19 cellular contexts compared by ENCODE assay signal in genomic region chr10:103512166-103512565, GRCh38. TPM values are rescaled to one million over a fixed set of nuclear protein-coding genes. Genes with fewer than 3 reads are reported as not detected.
DNase-seq lines count a peak whose midpoint lies in the region; ATAC-seq, FAIRE-seq and TF ChIP-seq lines count a peak whose summit lies in the region.
"Had no signal": no experiment of that assay in that cellular context is flagged by ENCODE, and none has a peak within 500 bp of the region (broad histone marks: within the 10 kb centered on the region; RNA-seq: fewer than 3 reads in every experiment).

No MANE protein-coding gene starts in this region.

- no peaks in the 10 kb centered on the region for H3K9me3 ChIP-seq in HepG2 (ENCODE audit: low read length)
- no peaks in the 10 kb centered on the region for H3K9me3 ChIP-seq in right lobe of liver
- H3K9me3 ChIP-seq in trophoblast cell (ENCODE audit: insufficient read depth, low read depth, low read length) = no peaks in the 10 kb centered on the region
- H3K9me3 ChIP-seq: A549, MG63 had no signal

- no peak for TF ChIP-seq EP300 in HepG2 (IDR thresholded peaks at IDR 0.05; ENCODE audit: low read depth in 2 of 2, low read length in 2 of 2)
- no peak for TF ChIP-seq EP300 in HepG2 (CRISPR knock-in tag; IDR thresholded peaks at IDR 0.05; ENCODE audit: borderline replicate concordance)

- peaks cover 47% of the 10 kb centered on the region for H3K4me1 ChIP-seq in HepG2 (ENCODE audit: insufficient read depth, low read length)
- no peaks in the 10 kb centered on the region for H3K4me1 ChIP-seq in right lobe of liver
- H3K4me1 ChIP-seq in trophoblast cell (ENCODE audit: control insufficient read depth in 1 of 2, insufficient read depth in 2 of 2, low read length in 2 of 2) = peaks cover 22% of the 10 kb centered on the region in 2 experiments
- H3K4me1 ChIP-seq: A549 had no signal

- peak overlapping the region; percentile 58 for H2AK5ac ChIP-seq in trophoblast cell (ENCODE audit: low read length)

- POLR2A ChIA-PET in HepG2 (lab: Yijun Ruan, JAX) = interaction anchor here (1.5 kb wide), 1 partner anchor 30 kb away, joined by 3 read pairs; no protein-coding TSS in a partner anchor

- H2BK5ac ChIP-seq in trophoblast cell (ENCODE audit: low read depth, low read length, poor library complexity) = no peak overlapping the region

- DNase-seq in HepG2 (ENCODE audit: low spot score) = no peak
- no peak for DNase-seq in right lobe of liver
- peak; percentile 43 for DNase-seq in islet precursor cell
- DNase-seq in trophoblast cell = no peak
- no peak for DNase-seq in caudate nucleus (lab: John Stamatoyannopoulos, UW)
- DNase-seq in GM20000 (ENCODE audit: low spot score) = no peak
- no peak for DNase-seq in GM13977 (ENCODE audit: low spot score)
- DNase-seq: COR-L47, MG63, NCI-H1092 treated with DMSO at 0.1 percent for 48 hours, NCI-H1694, NCI-H345, NCI-H69 had no signal

- no peak overlapping the region for H3K27ac ChIP-seq in HepG2 (ENCODE audit: extremely low read length, insufficient read depth, low read length)
- H3K27ac ChIP-seq in right lobe of liver = no peak overlapping the region
- H3K27ac ChIP-seq in trophoblast cell (ENCODE audit: low read depth, low read length) = no peak overlapping the region
- H3K27ac ChIP-seq in caudate nucleus (ENCODE audit: low read depth, low read length) = no peak overlapping the region
- H3K27ac ChIP-seq: A549, KMS-11 had no signal

- H3K36me3 ChIP-seq in HepG2 (replicated peaks in 1 of 2; ENCODE audit: control insufficient read depth in 1 of 2, insufficient read depth in 2 of 2, low read length in 2 of 2) (no peaks in the 10 kb centered on the region), right lobe of liver (no peaks in the 10 kb centered on the region), trophoblast cell (ENCODE audit: control insufficient read depth in 1 of 2, insufficient read depth in 2 of 2, low read length in 2 of 2) (no peaks in the 10 kb centered on the region)
- H3K36me3 ChIP-seq: MG63 had no signal

- H3K4me3 ChIP-seq in HepG2 (replicated peaks in 1 of 3; ENCODE audit: insufficient read depth in 1 of 3, low read depth in 2 of 3, low read length in 3 of 3) (peak overlapping the region in 1 of 3 experiments; percentile 51; a peak in 1 of 6 replicates), right lobe of liver (no peak overlapping the region), trophoblast cell (ENCODE audit: low read depth, low read length) (no peak overlapping the region)
- H3K4me3 ChIP-seq: A549, MG63 had no signal

- CTCF ChIA-PET in HepG2 (lab: Yijun Ruan, JAX; ENCODE audit: low intra/inter-chr PET ratio, low total read pairs) = no interaction called here

- H3K79me1 ChIP-seq in trophoblast cell (ENCODE audit: low read length) = peaks cover 13% of the 10 kb centered on the region

- no peak overlapping the region for H4K12ac ChIP-seq in trophoblast cell (ENCODE audit: low read depth, low read length)

- H4K20me1 ChIP-seq in HepG2 (ENCODE audit: insufficient read depth, low read length) = no peaks in the 10 kb centered on the region

- H3K9ac ChIP-seq in HepG2 (ENCODE audit: insufficient read depth, low read depth, low read length) (no peak overlapping the region), trophoblast cell (ENCODE audit: low read length) (no peak overlapping the region)
- H3K9ac ChIP-seq: KMS-11 had no signal

- in situ Hi-C loops in HepG2 (cut with HindIII; ENCODE audit: extremely low pct_ligation_motif_present, low pct_unique_long_range_greater_than_20kb) = loop anchor here (5.0 kb wide), 1 partner anchor 65 kb away; no protein-coding TSS in a partner anchor
- in situ Hi-C loops in GM13977 (cut with MboI; ENCODE audit: low pct_unique_long_range_greater_than_20kb, low sequenced_read_pairs, unreplicated experiment) = no loop called here

- H2AFZ ChIP-seq in HepG2 (ENCODE audit: low read length) (no peak overlapping the region), trophoblast cell (ENCODE audit: insufficient read depth, low read length, poor library complexity) (no peak overlapping the region)

- TF ChIP-seq CTCF in HepG2 (CRISPR knock-in tag; IDR thresholded peaks at IDR 0.05) (no peak), right lobe of liver (IDR thresholded peaks at IDR 0.05) (no peak), GM20000 (IDR thresholded peaks at IDR 0.05; ENCODE audit: extremely low read depth, missing control alignments) (no peak), GM13977 (IDR thresholded peaks at IDR 0.05; ENCODE audit: extremely low read depth, insufficient read depth, missing control alignments) (no peak)

- H3K18ac ChIP-seq in trophoblast cell (ENCODE audit: low read length) = no peak overlapping the region

- H4K8ac ChIP-seq in trophoblast cell (ENCODE audit: low read depth, low read length) = no peak overlapping the region

- ATAC-seq in HepG2 (peak; percentile 16), right lobe of liver (no peak), HG03159 (IDR thresholded peaks at IDR 0.05; ENCODE audit: unreplicated experiment) (no peak)
- ATAC-seq: A549, HCT116 had no signal

- no peak overlapping the region for H3K23ac ChIP-seq in trophoblast cell (ENCODE audit: low read length)

- H2BK12ac ChIP-seq in trophoblast cell (ENCODE audit: low read length) = peak overlapping the region; percentile 37

- intact Hi-C loops in HepG2 (cut with micrococcal nuclease; ENCODE audit: unreplicated experiment) = loop anchor here (5.0 kb wide), 1 partner anchor 65 kb away; no protein-coding TSS in a partner anchor
- intact Hi-C loops in right lobe of liver (cut with DNase I) = no loop called here

- H3K14ac ChIP-seq in trophoblast cell (ENCODE audit: low read length) = peak overlapping the region; percentile 38

- TF ChIP-seq POLR2A in HepG2 (IDR thresholded peaks at IDR 0.05; ENCODE audit: insufficient read depth in 1 of 2, low read depth in 2 of 2, low read length in 2 of 2) (no peak), right lobe of liver (IDR thresholded peaks at IDR 0.05) (no peak)

- peak overlapping the region; percentile 18 for H2BK120ac ChIP-seq in trophoblast cell (ENCODE audit: insufficient read depth, low read length, poor library complexity)

- H3K79me2 ChIP-seq in HepG2 (ENCODE audit: insufficient read depth, low read length) = no peaks in the 10 kb centered on the region
- H3K79me2 ChIP-seq in trophoblast cell (ENCODE audit: control insufficient read depth, insufficient read depth, low read length, poor library complexity) = no peaks in the 10 kb centered on the region

- H3K4me2 ChIP-seq in HepG2 (ENCODE audit: low read depth, low read length) = peak overlapping the region; percentile 75
- no peak overlapping the region for H3K4me2 ChIP-seq in trophoblast cell (ENCODE audit: low read length)
- H3K4me2 ChIP-seq: A549, KMS-11 had no signal

- H4K91ac ChIP-seq in trophoblast cell (ENCODE audit: low read depth, low read length) = no peak overlapping the region

- no peak for TF ChIP-seq RAD21 in HepG2 (CRISPR knock-in tag; IDR thresholded peaks at IDR 0.05)

- H3K27me3 ChIP-seq in HepG2 (ENCODE audit: control insufficient read depth in 1 of 2, insufficient read depth in 2 of 2, low read length in 2 of 2) = peaks cover 0 to 37% of the 10 kb centered on the region in 2 experiments; a peak in 3 of 5 replicates
- H3K27me3 ChIP-seq in right lobe of liver = no peaks in the 10 kb centered on the region
- H3K27me3 ChIP-seq in trophoblast cell (ENCODE audit: insufficient read depth, low read length) = no peaks in the 10 kb centered on the region
- H3K27me3 ChIP-seq: MG63 had no signal

- no peak overlapping the region for H3K4ac ChIP-seq in trophoblast cell (ENCODE audit: low read depth, low read length)

- no peak for FAIRE-seq in HepG2 (lab: Jason Lieb, UNC)
- FAIRE-seq: A549 had no signal

- no TSS peak for BruUV-seq in HepG2 (replicated peaks; lab: Mats Ljungman, UMichigan)

RNA-seq across cellular contexts. Expression of gene NEURL1, which starts 18.7 kb away (rescaled TPM):
- not detected in 2 replicates for total RNA-seq in HepG2 (2016; rRNA removed; fragmentation: Illumina TruSeq; extraction: Trizol)
- total RNA-seq in HepG2 (2016; cell fraction: cytosol; rRNA removed; fragmentation: Illumina TruSeq; extraction: Trizol; ENCODE audit: low read depth) = not detected in 2 replicates
- not detected in 2 replicates for total RNA-seq in HepG2 (2016; cell fraction: insoluble cytoplasmic fraction; rRNA removed; fragmentation: Illumina TruSeq; extraction: Trizol)
- total RNA-seq in HepG2 (2016; cell fraction: membrane; rRNA removed; fragmentation: Illumina TruSeq; extraction: Trizol) = not detected in 2 replicates
- not detected in 2 replicates for total RNA-seq in HepG2 (2016; cell fraction: nucleus; rRNA removed; fragmentation: Illumina TruSeq; extraction: Trizol)
- 0.01 TPM in 1 of 2 replicates, not detected in the other for polyA plus RNA-seq in HepG2 (2011; rRNA removed)
- 0.01 and 0.03 TPM in 2 replicates for polyA plus RNA-seq in HepG2 (2011; cell fraction: cytosol; rRNA removed)
- 0.14 and 0.18 TPM in 2 replicates for polyA plus RNA-seq in HepG2 (2011; cell fraction: nucleus; rRNA removed)
- polyA plus RNA-seq in HepG2 (2012) = 0.08 and 0.13 TPM in 2 replicates
- polyA plus RNA-seq in HepG2 (2016; cell fraction: cytosol; fragmentation: Illumina TruSeq; extraction: Trizol; ENCODE audit: low read depth) = not detected in 2 replicates
- not detected in 2 replicates for polyA plus RNA-seq in HepG2 (2016; cell fraction: insoluble cytoplasmic fraction; fragmentation: Illumina TruSeq; extraction: Trizol; ENCODE audit: low read depth)
- polyA plus RNA-seq in HepG2 (2016; cell fraction: membrane; fragmentation: Illumina TruSeq; extraction: Trizol; ENCODE audit: low read depth) = not detected in 2 replicates
- not detected in 2 replicates for polyA plus RNA-seq in HepG2 (2016; cell fraction: nucleus; fragmentation: Illumina TruSeq; extraction: Trizol; ENCODE audit: insufficient read depth, low read depth)
- 10.5 TPM in 1 of 2 replicates, not detected in the other for polyA minus RNA-seq in HepG2 (2011; rRNA and poly(A)+ RNA removed; ENCODE audit: low replicate concordance)
- polyA minus RNA-seq in HepG2 (2011; cell fraction: cytosol; rRNA and poly(A)+ RNA removed) = 0.18 TPM in 1 of 2 replicates, not detected in the other
- polyA minus RNA-seq in HepG2 (2011; cell fraction: nucleus; rRNA and poly(A)+ RNA removed) = not detected in 2 replicates
- 1 to 10 TPM in 2 of 6 experiments, under 1 TPM in 3, not detected in 1; 0.10 to 1.6 (median 0.83) TPM for total RNA-seq in right lobe of liver
- polyA plus RNA-seq in trophoblast cell (2013) = 197 and 211 TPM in 2 replicates
- total RNA-seq: HT1080 had no signal

RNA-seq across cellular contexts. Expression of gene CALHM3, which starts 33.1 kb away (rescaled TPM):
- total RNA-seq in HepG2 (2016; rRNA removed; fragmentation: Illumina TruSeq; extraction: Trizol) = not detected in 2 replicates
- total RNA-seq in HepG2 (2016; cell fraction: cytosol; rRNA removed; fragmentation: Illumina TruSeq; extraction: Trizol; ENCODE audit: low read depth) = not detected in 2 replicates
- not detected in 2 replicates for total RNA-seq in HepG2 (2016; cell fraction: insoluble cytoplasmic fraction; rRNA removed; fragmentation: Illumina TruSeq; extraction: Trizol)
- total RNA-seq in HepG2 (2016; cell fraction: membrane; rRNA removed; fragmentation: Illumina TruSeq; extraction: Trizol) = not detected in 2 replicates
- not detected in 2 replicates for total RNA-seq in HepG2 (2016; cell fraction: nucleus; rRNA removed; fragmentation: Illumina TruSeq; extraction: Trizol)
- not detected in 2 replicates for polyA plus RNA-seq in HepG2 (2011; rRNA removed)
- polyA plus RNA-seq in HepG2 (2011; cell fraction: cytosol; rRNA removed) = not detected in 2 replicates
- not detected in 2 replicates for polyA plus RNA-seq in HepG2 (2011; cell fraction: nucleus; rRNA removed)
- not detected in 2 replicates for polyA plus RNA-seq in HepG2 (2012)
- not detected in 2 replicates for polyA plus RNA-seq in HepG2 (2016; cell fraction: cytosol; fragmentation: Illumina TruSeq; extraction: Trizol; ENCODE audit: low read depth)
- not detected in 2 replicates for polyA plus RNA-seq in HepG2 (2016; cell fraction: insoluble cytoplasmic fraction; fragmentation: Illumina TruSeq; extraction: Trizol; ENCODE audit: low read depth)
- not detected in 2 replicates for polyA plus RNA-seq in HepG2 (2016; cell fraction: membrane; fragmentation: Illumina TruSeq; extraction: Trizol; ENCODE audit: low read depth)
- not detected in 2 replicates for polyA plus RNA-seq in HepG2 (2016; cell fraction: nucleus; fragmentation: Illumina TruSeq; extraction: Trizol; ENCODE audit: insufficient read depth, low read depth)
- 0.49 TPM in 1 of 2 replicates, not detected in the other for polyA minus RNA-seq in HepG2 (2011; rRNA and poly(A)+ RNA removed; ENCODE audit: low replicate concordance)
- polyA minus RNA-seq in HepG2 (2011; cell fraction: cytosol; rRNA and poly(A)+ RNA removed) = not detected in 2 replicates
- not detected in 2 replicates for polyA minus RNA-seq in HepG2 (2011; cell fraction: nucleus; rRNA and poly(A)+ RNA removed)
- not detected for total RNA-seq in right lobe of liver
- 0.33 and 0.36 TPM in 2 replicates for polyA plus RNA-seq in trophoblast cell (2013)
- total RNA-seq: HT1080 had no signal

RNA-seq across cellular contexts. Expression of gene CALHM1, which starts 53.5 kb away (rescaled TPM):
- total RNA-seq in HepG2 (2016; rRNA removed; fragmentation: Illumina TruSeq; extraction: Trizol) (0.04 TPM in 1 of 2 replicates, not detected in the other), right lobe of liver (not detected)
- total RNA-seq in HepG2 (2016; cell fraction: cytosol; rRNA removed; fragmentation: Illumina TruSeq; extraction: Trizol; ENCODE audit: low read depth) = not detected in 2 replicates
- total RNA-seq in HepG2 (2016; cell fraction: insoluble cytoplasmic fraction; rRNA removed; fragmentation: Illumina TruSeq; extraction: Trizol) = 0.06 TPM in 1 of 2 replicates, not detected in the other
- not detected in 2 replicates for total RNA-seq in HepG2 (2016; cell fraction: membrane; rRNA removed; fragmentation: Illumina TruSeq; extraction: Trizol)
- total RNA-seq in HepG2 (2016; cell fraction: nucleus; rRNA removed; fragmentation: Illumina TruSeq; extraction: Trizol) = not detected in 2 replicates
- polyA plus RNA-seq in HepG2 (2011; rRNA removed) = not detected in 2 replicates
- not detected in 2 replicates for polyA plus RNA-seq in HepG2 (2011; cell fraction: cytosol; rRNA removed)
- not detected in 2 replicates for polyA plus RNA-seq in HepG2 (2011; cell fraction: nucleus; rRNA removed)
- not detected in 2 replicates for polyA plus RNA-seq in HepG2 (2012)
- polyA plus RNA-seq in HepG2 (2016; cell fraction: cytosol; fragmentation: Illumina TruSeq; extraction: Trizol; ENCODE audit: low read depth) = not detected in 2 replicates
- not detected in 2 replicates for polyA plus RNA-seq in HepG2 (2016; cell fraction: insoluble cytoplasmic fraction; fragmentation: Illumina TruSeq; extraction: Trizol; ENCODE audit: low read depth)
- polyA plus RNA-seq in HepG2 (2016; cell fraction: membrane; fragmentation: Illumina TruSeq; extraction: Trizol; ENCODE audit: low read depth) = not detected in 2 replicates
- not detected in 2 replicates for polyA plus RNA-seq in HepG2 (2016; cell fraction: nucleus; fragmentation: Illumina TruSeq; extraction: Trizol; ENCODE audit: insufficient read depth, low read depth)
- polyA minus RNA-seq in HepG2 (2011; rRNA and poly(A)+ RNA removed; ENCODE audit: low replicate concordance) = not detected in 2 replicates
- polyA minus RNA-seq in HepG2 (2011; cell fraction: cytosol; rRNA and poly(A)+ RNA removed) = not detected in 2 replicates
- polyA minus RNA-seq in HepG2 (2011; cell fraction: nucleus; rRNA and poly(A)+ RNA removed) = not detected in 2 replicates
- polyA plus RNA-seq in trophoblast cell (2013) = 0.01 TPM in 1 of 2 replicates, not detected in the other
- total RNA-seq: HT1080 had no signal
- polyA plus RNA-seq: A549, CD14-positive monocyte had no signal

RNA-seq across cellular contexts. Expression of gene CALHM2, which starts 60.0 kb away (rescaled TPM):
- total RNA-seq in HepG2 (2016; rRNA removed; fragmentation: Illumina TruSeq; extraction: Trizol) (not detected in 2 replicates), right lobe of liver (1 to 10 TPM; 2.3 to 5.7 (median 3.7) TPM)
- not detected in 2 replicates for total RNA-seq in HepG2 (2016; cell fraction: cytosol; rRNA removed; fragmentation: Illumina TruSeq; extraction: Trizol; ENCODE audit: low read depth)
- 0.06 TPM in 1 of 2 replicates, not detected in the other for total RNA-seq in HepG2 (2016; cell fraction: insoluble cytoplasmic fraction; rRNA removed; fragmentation: Illumina TruSeq; extraction: Trizol)
- total RNA-seq in HepG2 (2016; cell fraction: membrane; rRNA removed; fragmentation: Illumina TruSeq; extraction: Trizol) = 0.10 TPM in 1 of 2 replicates, not detected in the other
- not detected in 2 replicates for total RNA-seq in HepG2 (2016; cell fraction: nucleus; rRNA removed; fragmentation: Illumina TruSeq; extraction: Trizol)
- 0.15 TPM in 1 of 2 replicates, not detected in the other for polyA plus RNA-seq in HepG2 (2011; rRNA removed)
- polyA plus RNA-seq in HepG2 (2011; cell fraction: cytosol; rRNA removed) = 0.09 and 0.15 TPM in 2 replicates
- 0.09 and 0.19 TPM in 2 replicates for polyA plus RNA-seq in HepG2 (2011; cell fraction: nucleus; rRNA removed)
- 0.24 and 0.43 TPM in 2 replicates for polyA plus RNA-seq in HepG2 (2012)
- polyA plus RNA-seq in HepG2 (2016; cell fraction: cytosol; fragmentation: Illumina TruSeq; extraction: Trizol; ENCODE audit: low read depth) = not detected in 2 replicates
- polyA plus RNA-seq in HepG2 (2016; cell fraction: insoluble cytoplasmic fraction; fragmentation: Illumina TruSeq; extraction: Trizol; ENCODE audit: low read depth) = not detected in 2 replicates
- 0.17 TPM in 1 of 2 replicates, not detected in the other for polyA plus RNA-seq in HepG2 (2016; cell fraction: membrane; fragmentation: Illumina TruSeq; extraction: Trizol; ENCODE audit: low read depth)
- not detected in 2 replicates for polyA plus RNA-seq in HepG2 (2016; cell fraction: nucleus; fragmentation: Illumina TruSeq; extraction: Trizol; ENCODE audit: insufficient read depth, low read depth)
- 0.24 and 3.0 TPM in 2 replicates for polyA minus RNA-seq in HepG2 (2011; rRNA and poly(A)+ RNA removed; ENCODE audit: low replicate concordance)
- polyA minus RNA-seq in HepG2 (2011; cell fraction: cytosol; rRNA and poly(A)+ RNA removed) = not detected in 2 replicates
- polyA minus RNA-seq in HepG2 (2011; cell fraction: nucleus; rRNA and poly(A)+ RNA removed) = not detected in 2 replicates
- polyA plus RNA-seq in trophoblast cell (2013) = 8.8 and 10.1 TPM in 2 replicates
- total RNA-seq: HT1080 had no signal
